In genomic region chr14:32609388-32609787, GRCh38 we compare ENCODE assay signal across 30 cellular contexts.
"Had no signal": no experiment of that assay in that cellular context is flagged by ENCODE, and none has a peak within 500 bp of the region (broad histone marks: within the 10 kb centered on the region; RNA-seq: fewer than 3 reads in every experiment).

No MANE protein-coding gene starts in this region.

- H3K4me3 Mint-ChIP-seq: activated CD4-positive, alpha-beta memory T cell treated with anti-CD3 and anti-CD28 coated beads, Interleukin-2, amount 10 ng/mL, durations not matched to agents 7 days and 5 days; activated CD8-positive, alpha-beta memory T cell treated with anti-CD3 and anti-CD28 coated beads, Interleukin-2, amount 10 ng/mL, durations not matched to agents 7 days and 5 days; activated naive CD8-positive, alpha-beta T cell treated with anti-CD3 and anti-CD28 coated beads for 36 hours had no signal

- H3K9me3 Mint-ChIP-seq: activated CD4-positive, alpha-beta memory T cell treated with anti-CD3 and anti-CD28 coated beads, Interleukin-2, amount 10 ng/mL, durations not matched to agents 7 days and 5 days; activated naive CD8-positive, alpha-beta T cell treated with anti-CD3 and anti-CD28 coated beads for 36 hours had no signal

- H3K36me3 Mint-ChIP-seq: activated CD8-positive, alpha-beta memory T cell treated with anti-CD3 and anti-CD28 coated beads, Interleukin-2, amount 10 ng/mL, durations not matched to agents 7 days and 5 days; activated naive CD8-positive, alpha-beta T cell treated with anti-CD3 and anti-CD28 coated beads for 36 hours had no signal

- H3K27me3 Mint-ChIP-seq: activated CD4-positive, alpha-beta memory T cell treated with anti-CD3 and anti-CD28 coated beads, Interleukin-2, amount 10 ng/mL, durations not matched to agents 7 days and 5 days; activated CD8-positive, alpha-beta memory T cell treated with anti-CD3 and anti-CD28 coated beads, Interleukin-2, amount 10 ng/mL, durations not matched to agents 7 days and 5 days; activated naive CD8-positive, alpha-beta T cell treated with anti-CD3 and anti-CD28 coated beads for 36 hours had no signal

- H3K36me3 ChIP-seq: breast epithelium, WERI-Rb-1 had no signal

- H3K4me3 ChIP-seq: body of pancreas, breast epithelium had no signal

- H3K27ac Mint-ChIP-seq: activated CD4-positive, alpha-beta memory T cell treated with anti-CD3 and anti-CD28 coated beads, Interleukin-2, amount 10 ng/mL, durations not matched to agents 7 days and 5 days; activated CD8-positive, alpha-beta memory T cell treated with anti-CD3 and anti-CD28 coated beads, Interleukin-2, amount 10 ng/mL, durations not matched to agents 7 days and 5 days; activated naive CD8-positive, alpha-beta T cell treated with anti-CD3 and anti-CD28 coated beads for 36 hours had no signal

- H3K27ac ChIP-seq: body of pancreas, breast epithelium, WERI-Rb-1 had no signal

- ATAC-seq: activated CD8-positive, alpha-beta memory T cell treated with anti-CD3 and anti-CD28 coated beads, Interleukin-2, amount 10 ng/mL, durations not matched to agents 7 days and 5 days; body of pancreas; Panc1 had no signal

- H3K9me3 ChIP-seq: body of pancreas, breast epithelium had no signal

- H3K4me1 ChIP-seq: body of pancreas, breast epithelium had no signal

- DNase-seq: activated CD4-positive, alpha-beta memory T cell treated with anti-CD3 and anti-CD28 coated beads, Interleukin-2, amount 10 ng/mL, durations not matched to agents 7 days and 5 days; activated CD4-positive, alpha-beta T cell treated with anti-CD3 and anti-CD28 coated beads for 1 hour; activated CD4-positive, alpha-beta T cell treated with anti-CD3 and anti-CD28 coated beads for 48 hours; activated CD4-positive, CD25-positive, alpha-beta regulatory T cell; activated CD8-positive, alpha-beta memory T cell treated with anti-CD3 and anti-CD28 coated beads for 24 hours; activated CD8-positive, alpha-beta memory T cell treated with anti-CD3 and anti-CD28 coated beads, Interleukin-2, amount 10 ng/mL, durations not matched to agents 7 days and 5 days; activated CD8-positive, alpha-beta memory T cell treated with anti-CD3 and anti-CD28 coated beads, Interleukin-2, amount 50 U/mL, for 48 hours; activated effector memory CD4-positive, alpha-beta T cell treated with anti-CD3 and anti-CD28 coated beads, Interleukin-2, amount 50 U/mL, for 16 hours; activated naive CD4-positive, alpha-beta T cell; activated naive CD4-positive, alpha-beta T cell treated with anti-CD3 and anti-CD28 coated beads, Interleukin-2, amount 50 U/mL, for 16 hours; activated naive CD8-positive, alpha-beta T cell treated with anti-CD3 and anti-CD28 coated beads for 36 hours; activated T-cell treated with anti-CD3 and anti-CD28 coated beads, Interleukin-2, amount 50 U/mL, for 48 hours; amniotic stem cell; aorta; body of pancreas; Kasumi-1; MM.1S; MV-4-11; NCI-H1092; NCI-H1436 treated with DMSO at 0.1 percent for 48 hours; NCI-H1694 treated with DMSO at 0.1 percent for 48 hours; NCI-H2029; NCI-H446; NCI-H510A treated with DMSO at 0.1 percent for 48 hours; NCI-H526 treated with DMSO at 0.1 percent for 48 hours; SIG-M5; T1000; WERI-Rb-1 had no signal

- H3K4me1 Mint-ChIP-seq: activated CD4-positive, alpha-beta memory T cell treated with anti-CD3 and anti-CD28 coated beads, Interleukin-2, amount 10 ng/mL, durations not matched to agents 7 days and 5 days; activated CD8-positive, alpha-beta memory T cell treated with anti-CD3 and anti-CD28 coated beads, Interleukin-2, amount 10 ng/mL, durations not matched to agents 7 days and 5 days; activated naive CD8-positive, alpha-beta T cell treated with anti-CD3 and anti-CD28 coated beads for 36 hours had no signal

- H3K27me3 ChIP-seq: body of pancreas, breast epithelium had no signal
